ENCODE assay signal across 7 cellular contexts in genomic region chr18:65103864-65104263, GRCh38.
"Had no signal": no experiment of that assay in that cellular context is flagged by ENCODE, and none has a peak within 500 bp of the region (broad histone marks: within the 10 kb centered on the region; RNA-seq: fewer than 3 reads in every experiment).

No MANE protein-coding gene starts in this region.

- H3K4me3 ChIP-seq: GM23338 had no signal

- H3K27ac ChIP-seq: HL-60 had no signal

- ATAC-seq: GM23338 had no signal

- FAIRE-seq: H1, H54 had no signal

- DNase-seq: H9, HCEC 1CT, KG1 had no signal

- H2AFZ ChIP-seq: GM23338 had no signal

- H3K4me2 ChIP-seq: GM23338 had no signal
